In the genomic region with DNA sequence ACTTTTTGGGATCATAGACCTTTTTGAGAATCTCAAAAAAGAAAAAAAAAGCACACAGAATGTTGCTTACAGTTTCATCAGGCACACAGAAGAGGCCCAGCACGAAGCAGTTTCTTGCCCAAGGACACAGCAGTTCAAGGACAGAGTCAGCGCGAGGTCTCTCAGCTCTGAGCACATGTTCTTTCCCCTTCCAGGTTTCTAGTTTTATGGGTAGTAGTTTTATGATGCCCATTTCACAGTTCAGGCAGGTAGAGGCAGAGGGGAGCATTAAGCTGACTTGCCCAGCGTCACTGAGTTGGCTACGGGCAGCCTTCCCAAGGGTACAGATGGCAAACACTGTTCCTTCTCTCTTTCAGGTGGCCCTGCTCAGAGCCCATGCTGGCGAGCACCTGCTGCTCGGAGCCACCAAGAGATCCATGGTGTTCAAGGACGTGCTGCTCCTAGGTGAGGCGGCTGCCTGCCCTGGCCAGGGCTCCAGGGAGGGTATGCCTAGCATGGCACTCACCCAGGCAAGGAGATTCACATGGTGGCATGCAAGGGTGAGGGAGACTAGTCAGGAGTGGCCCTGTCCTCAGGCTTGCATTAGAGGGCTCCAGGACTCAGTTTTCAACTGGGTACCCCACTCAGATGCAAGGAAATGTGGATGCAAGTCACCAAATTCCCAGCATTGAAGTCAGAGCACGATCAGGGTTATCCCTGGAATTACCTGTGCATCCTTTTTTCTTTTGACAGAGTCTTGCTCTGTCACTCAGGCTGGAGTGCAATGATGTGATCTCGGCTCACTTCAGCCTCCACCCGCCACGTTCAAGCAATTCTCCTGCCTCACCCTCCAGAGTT, we compare ENCODE assay signal across 1 cellular context.
TF ChIP-seq lines count a peak whose summit lies in the region.

No MANE protein-coding gene starts in this region.

TF ChIP-seq in HepG2, 621 proteins besides CTCF, POLR2A, EP300 and RAD21 (continued from another document and continues in another):
- no peak for TF ChIP-seq ZBTB43 (CRISPR knock-in tag; conservative IDR thresholded peaks at IDR 0.05)
- no peak for TF ChIP-seq NONO (IDR thresholded peaks at IDR 0.05)
- no peak for TF ChIP-seq NONO (CRISPR knock-in tag; conservative IDR thresholded peaks at IDR 0.05)
- TF ChIP-seq, protein P1, sequence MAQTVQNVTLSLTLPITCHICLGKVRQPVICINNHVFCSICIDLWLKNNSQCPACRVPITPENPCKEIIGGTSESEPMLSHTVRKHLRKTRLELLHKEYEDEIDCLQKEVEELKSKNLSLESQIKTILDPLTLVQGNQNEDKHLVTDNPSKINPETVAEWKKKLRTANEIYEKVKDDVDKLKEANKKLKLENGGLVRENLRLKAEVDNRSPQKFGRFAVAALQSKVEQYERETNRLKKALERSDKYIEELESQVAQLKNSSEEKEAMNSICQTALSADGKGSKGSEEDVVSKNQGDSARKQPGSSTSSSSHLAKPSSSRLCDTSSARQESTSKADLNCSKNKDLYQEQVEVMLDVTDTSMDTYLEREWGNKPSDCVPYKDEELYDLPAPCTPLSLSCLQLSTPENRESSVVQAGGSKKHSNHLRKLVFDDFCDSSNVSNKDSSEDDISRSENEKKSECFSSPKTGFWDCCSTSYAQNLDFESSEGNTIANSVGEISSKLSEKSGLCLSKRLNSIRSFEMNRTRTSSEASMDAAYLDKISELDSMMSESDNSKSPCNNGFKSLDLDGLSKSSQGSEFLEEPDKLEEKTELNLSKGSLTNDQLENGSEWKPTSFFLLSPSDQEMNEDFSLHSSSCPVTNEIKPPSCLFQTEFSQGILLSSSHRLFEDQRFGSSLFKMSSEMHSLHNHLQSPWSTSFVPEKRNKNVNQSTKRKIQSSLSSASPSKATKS (CRISPR knock-in tag; IDR thresholded peaks at IDR 0.05): peak; percentile 56; the same call in 1 of the 2 replicates
- peak; percentile 83 for TF ChIP-seq ZNF605 (CRISPR knock-in tag; IDR thresholded peaks at IDR 0.05)
- TF ChIP-seq FOXK1 (CRISPR knock-in tag; IDR thresholded peaks at IDR 0.05; ENCODE audit: borderline replicate concordance, low read depth): peak; percentile 60; the same call in 1 of the 2 replicates
- TF ChIP-seq, protein P2, sequence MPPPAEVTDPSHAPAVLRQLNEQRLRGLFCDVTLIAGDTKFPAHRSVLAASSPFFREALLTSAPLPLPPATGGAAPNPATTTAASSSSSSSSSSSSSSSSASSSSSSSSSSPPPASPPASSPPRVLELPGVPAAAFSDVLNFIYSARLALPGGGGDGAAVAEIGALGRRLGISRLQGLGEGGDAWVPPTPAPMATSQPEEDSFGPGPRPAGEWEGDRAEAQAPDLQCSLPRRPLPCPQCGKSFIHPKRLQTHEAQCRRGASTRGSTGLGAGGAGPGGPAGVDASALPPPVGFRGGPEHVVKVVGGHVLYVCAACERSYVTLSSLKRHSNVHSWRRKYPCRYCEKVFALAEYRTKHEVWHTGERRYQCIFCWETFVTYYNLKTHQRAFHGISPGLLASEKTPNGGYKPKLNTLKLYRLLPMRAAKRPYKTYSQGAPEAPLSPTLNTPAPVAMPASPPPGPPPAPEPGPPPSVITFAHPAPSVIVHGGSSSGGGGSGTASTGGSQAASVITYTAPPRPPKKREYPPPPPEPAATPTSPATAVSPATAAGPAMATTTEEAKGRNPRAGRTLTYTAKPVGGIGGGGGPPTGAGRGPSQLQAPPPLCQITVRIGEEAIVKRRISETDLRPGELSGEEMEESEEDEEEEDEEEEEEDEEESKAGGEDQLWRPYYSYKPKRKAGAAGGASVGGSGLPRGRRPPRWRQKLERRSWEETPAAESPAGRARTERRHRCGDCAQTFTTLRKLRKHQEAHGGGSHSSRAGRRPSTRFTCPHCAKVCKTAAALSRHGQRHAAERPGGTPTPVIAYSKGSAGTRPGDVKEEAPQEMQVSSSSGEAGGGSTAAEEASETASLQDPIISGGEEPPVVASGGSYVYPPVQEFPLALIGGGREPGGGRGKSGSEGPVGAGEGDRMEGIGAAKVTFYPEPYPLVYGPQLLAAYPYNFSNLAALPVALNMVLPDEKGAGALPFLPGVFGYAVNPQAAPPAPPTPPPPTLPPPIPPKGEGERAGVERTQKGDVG (CRISPR knock-in tag; IDR thresholded peaks at IDR 0.05; ENCODE audit: borderline replicate concordance): peak; percentile 74; the same call in 1 of the 2 replicates
- peak; percentile 44; the same call in 1 of the 2 replicates for TF ChIP-seq BORCS8-MEF2B (CRISPR knock-in tag; IDR thresholded peaks at IDR 0.05)
- TF ChIP-seq ZNF672 (CRISPR knock-in tag; IDR thresholded peaks at IDR 0.05): no peak
- TF ChIP-seq ZFP36L1 (CRISPR knock-in tag; IDR thresholded peaks at IDR 0.05): peak; percentile 82; the same call in 1 of the 2 replicates
- TF ChIP-seq CEBPG (CRISPR knock-in tag; IDR thresholded peaks at IDR 0.05): peak; percentile 87
- TF ChIP-seq SIN3A (IDR thresholded peaks at IDR 0.05; ENCODE audit: borderline replicate concordance, low read depth, low read length): no peak
- TF ChIP-seq FOXC1 (CRISPR knock-in tag; IDR thresholded peaks at IDR 0.05; ENCODE audit: borderline replicate concordance): peak; percentile 8; the same call in 1 of the 2 replicates
- no peak for TF ChIP-seq CREB1 (IDR thresholded peaks at IDR 0.05)
- TF ChIP-seq CREB1 (CRISPR knock-in tag; IDR thresholded peaks at IDR 0.05): no peak
- TF ChIP-seq MTA1 (CRISPR knock-in tag; IDR thresholded peaks at IDR 0.05; ENCODE audit: borderline replicate concordance): no peak
- TF ChIP-seq, protein P3, sequence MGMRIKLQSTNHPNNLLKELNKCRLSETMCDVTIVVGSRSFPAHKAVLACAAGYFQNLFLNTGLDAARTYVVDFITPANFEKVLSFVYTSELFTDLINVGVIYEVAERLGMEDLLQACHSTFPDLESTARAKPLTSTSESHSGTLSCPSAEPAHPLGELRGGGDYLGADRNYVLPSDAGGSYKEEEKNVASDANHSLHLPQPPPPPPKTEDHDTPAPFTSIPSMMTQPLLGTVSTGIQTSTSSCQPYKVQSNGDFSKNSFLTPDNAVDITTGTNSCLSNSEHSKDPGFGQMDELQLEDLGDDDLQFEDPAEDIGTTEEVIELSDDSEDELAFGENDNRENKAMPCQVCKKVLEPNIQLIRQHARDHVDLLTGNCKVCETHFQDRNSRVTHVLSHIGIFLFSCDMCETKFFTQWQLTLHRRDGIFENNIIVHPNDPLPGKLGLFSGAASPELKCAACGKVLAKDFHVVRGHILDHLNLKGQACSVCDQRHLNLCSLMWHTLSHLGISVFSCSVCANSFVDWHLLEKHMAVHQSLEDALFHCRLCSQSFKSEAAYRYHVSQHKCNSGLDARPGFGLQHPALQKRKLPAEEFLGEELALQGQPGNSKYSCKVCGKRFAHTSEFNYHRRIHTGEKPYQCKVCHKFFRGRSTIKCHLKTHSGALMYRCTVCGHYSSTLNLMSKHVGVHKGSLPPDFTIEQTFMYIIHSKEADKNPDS (CRISPR knock-in tag; IDR thresholded peaks at IDR 0.05): no peak
- TF ChIP-seq ZNF350 (CRISPR knock-in tag; IDR thresholded peaks at IDR 0.05; ENCODE audit: borderline replicate concordance, low read depth): peak; percentile 77
- TF ChIP-seq ZNF710 (CRISPR knock-in tag; IDR thresholded peaks at IDR 0.05; ENCODE audit: borderline replicate concordance): no peak
- TF ChIP-seq ZNF24 (IDR thresholded peaks at IDR 0.05): 0 out of 2 replicates have a peak, but pooled peaks have one; percentile 62
- TF ChIP-seq, protein P4, sequence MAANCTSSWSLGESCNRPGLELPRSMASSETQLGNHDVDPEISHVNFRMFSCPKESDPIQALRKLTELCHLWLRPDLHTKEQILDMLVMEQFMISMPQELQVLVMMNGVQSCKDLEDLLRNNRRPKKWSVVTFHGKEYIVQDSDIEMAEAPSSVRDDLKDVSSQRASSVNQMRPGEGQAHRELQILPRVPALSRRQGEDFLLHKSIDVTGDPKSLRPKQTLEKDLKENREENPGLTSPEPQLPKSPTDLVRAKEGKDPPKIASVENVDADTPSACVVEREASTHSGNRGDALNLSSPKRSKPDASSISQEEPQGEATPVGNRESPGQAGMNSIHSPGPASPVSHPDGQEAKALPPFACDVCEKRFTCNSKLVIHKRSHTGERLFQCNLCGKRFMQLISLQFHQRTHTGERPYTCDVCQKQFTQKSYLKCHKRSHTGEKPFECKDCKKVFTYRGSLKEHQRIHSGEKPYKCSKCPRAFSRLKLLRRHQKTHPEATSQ (CRISPR knock-in tag; IDR thresholded peaks at IDR 0.05; ENCODE audit: borderline replicate concordance): 0 out of 2 replicates have a peak, but pooled peaks have one; percentile 60
- TF ChIP-seq KDM5B (CRISPR knock-in tag; IDR thresholded peaks at IDR 0.05; ENCODE audit: borderline replicate concordance): peak; percentile 41; the same call in 1 of the 2 replicates
- TF ChIP-seq TEAD3 (CRISPR knock-in tag; optimal IDR thresholded peaks at IDR 0.05; ENCODE audit: borderline replicate concordance): no peak
- TF ChIP-seq SYNCRIP (IDR thresholded peaks at IDR 0.05; ENCODE audit: insufficient read depth, low read depth, low read length): no peak
- no peak for TF ChIP-seq ATF6 (CRISPR knock-in tag; conservative IDR thresholded peaks at IDR 0.05)
- peak; percentile 50; the same call in 1 of the 2 replicates for TF ChIP-seq ZNF607 (CRISPR knock-in tag; IDR thresholded peaks at IDR 0.05; ENCODE audit: borderline replicate concordance)
- TF ChIP-seq, protein P5, sequence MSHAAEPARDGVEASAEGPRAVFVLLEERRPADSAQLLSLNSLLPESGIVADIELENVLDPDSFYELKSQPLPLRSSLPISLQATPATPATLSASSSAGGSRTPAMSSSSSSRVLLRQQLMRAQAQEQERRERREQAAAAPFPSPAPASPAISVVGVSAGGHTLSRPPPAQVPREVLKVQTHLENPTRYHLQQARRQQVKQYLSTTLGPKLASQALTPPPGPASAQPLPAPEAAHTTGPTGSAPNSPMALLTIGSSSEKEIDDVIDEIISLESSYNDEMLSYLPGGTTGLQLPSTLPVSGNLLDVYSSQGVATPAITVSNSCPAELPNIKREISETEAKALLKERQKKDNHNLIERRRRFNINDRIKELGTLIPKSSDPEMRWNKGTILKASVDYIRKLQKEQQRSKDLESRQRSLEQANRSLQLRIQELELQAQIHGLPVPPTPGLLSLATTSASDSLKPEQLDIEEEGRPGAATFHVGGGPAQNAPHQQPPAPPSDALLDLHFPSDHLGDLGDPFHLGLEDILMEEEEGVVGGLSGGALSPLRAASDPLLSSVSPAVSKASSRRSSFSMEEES (CRISPR knock-in tag; IDR thresholded peaks at IDR 0.05): peak; percentile 82
- TF ChIP-seq MIXL1 (CRISPR knock-in tag; IDR thresholded peaks at IDR 0.05): peak; percentile 53; the same call in 1 of the 2 replicates
- TF ChIP-seq, protein P6, sequence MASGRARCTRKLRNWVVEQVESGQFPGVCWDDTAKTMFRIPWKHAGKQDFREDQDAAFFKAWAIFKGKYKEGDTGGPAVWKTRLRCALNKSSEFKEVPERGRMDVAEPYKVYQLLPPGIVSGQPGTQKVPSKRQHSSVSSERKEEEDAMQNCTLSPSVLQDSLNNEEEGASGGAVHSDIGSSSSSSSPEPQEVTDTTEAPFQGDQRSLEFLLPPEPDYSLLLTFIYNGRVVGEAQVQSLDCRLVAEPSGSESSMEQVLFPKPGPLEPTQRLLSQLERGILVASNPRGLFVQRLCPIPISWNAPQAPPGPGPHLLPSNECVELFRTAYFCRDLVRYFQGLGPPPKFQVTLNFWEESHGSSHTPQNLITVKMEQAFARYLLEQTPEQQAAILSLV (CRISPR knock-in tag; IDR thresholded peaks at IDR 0.05; ENCODE audit: borderline replicate concordance): peak; percentile 79; the same call in 1 of the 2 replicates
- no peak for TF ChIP-seq NFE2 (CRISPR knock-in tag; IDR thresholded peaks at IDR 0.05)
- TF ChIP-seq ZNF572 (CRISPR knock-in tag; IDR thresholded peaks at IDR 0.05): no peak
- no peak for TF ChIP-seq PTBP1 (IDR thresholded peaks at IDR 0.05; ENCODE audit: low read depth, low read length, poor library complexity, severe bottlenecking)
- no peak for TF ChIP-seq TRIM22 (IDR thresholded peaks at IDR 0.05)
